In genomic region chr2:7508220-7508943, GRCh38 we compare ENCODE assay signal across 23 cellular contexts.
A peak's percentile ranks its signal among the peaks of the same experiment; 100 is the strongest.
DNase-seq lines count a peak whose midpoint lies in the region; ATAC-seq, FAIRE-seq and TF ChIP-seq lines count a peak whose summit lies in the region.
"Had no signal": no experiment of that assay in that cellular context is flagged by ENCODE, and none has a peak within 500 bp of the region (broad histone marks: within the 10 kb centered on the region; RNA-seq: fewer than 3 reads in every experiment).

No MANE protein-coding gene starts in this region.

- DNase-seq in GM04503 (ENCODE audit: low read depth) (peak; percentile 4), NCI-H1417 treated with DMSO at 0.1 percent for 48 hours (lab: John Stamatoyannopoulos, UW) (peak; percentile 74), NCI-H2227 (lab: John Stamatoyannopoulos, UW; ENCODE audit: unreplicated experiment) (peak; percentile 75), adipocyte (ENCODE audit: low read depth) (peak; percentile 29), GM12891 (ENCODE audit: insufficient read length, low spot score) (no peak)
- no peak for DNase-seq in NK-92 treated with Interleukin-12 subunit alpha and Interleukin-12 subunit beta, amount 100 ng/mL, for 24 hours (lab: John Stamatoyannopoulos, UW)
- DNase-seq: activated B cell treated with CpG ODN at 0.5 μM for 24 hours; activated CD4-positive, alpha-beta T cell treated with anti-CD3 and anti-CD28 coated beads, Interleukin-2, amount 50 U/mL, for 48 hours; amniotic stem cell; Kasumi-1; NCI-H1694; retina; stimulated activated CD4-positive, alpha-beta T cell treated with anti-CD3 and anti-CD28 coated beads, Interleukin-4, amount 100 ng/mL, for 4 hours; T-helper 9 cell had no signal

- H3K27me3 ChIP-seq in adipocyte (replicated peaks; ENCODE audit: control insufficient read depth, insufficient read depth, low read length) = no peaks in the 10 kb centered on the region
- H3K27me3 ChIP-seq: hepatocyte had no signal

- TF ChIP-seq POLR2A in GM12891 (IDR thresholded peaks at IDR 0.05; ENCODE audit: low read depth, low read length) = no peak

- no peaks in the 10 kb centered on the region for H3K4me1 ChIP-seq in adipocyte (ENCODE audit: control insufficient read depth, insufficient read depth, low read length)

- ATAC-seq in HG02981 (IDR thresholded peaks at IDR 0.05; ENCODE audit: unreplicated experiment) (no peak), HG03175 (IDR thresholded peaks at IDR 0.05; ENCODE audit: unreplicated experiment) (no peak)
- ATAC-seq: HCT116 had no signal

- H3K4me3 ChIP-seq in adipocyte (ENCODE audit: low read length) = no peak overlapping the region
- H3K4me3 ChIP-seq: hepatocyte, lung had no signal

- H3K9me3 ChIP-seq in adipocyte (ENCODE audit: control insufficient read depth, low read length) = no peaks in the 10 kb centered on the region
- H3K9me3 ChIP-seq: neutrophil had no signal

- no peak for FAIRE-seq in GM12891 (lab: Jason Lieb, UNC)
- FAIRE-seq: bronchial epithelial cell, endometrium, keratinocyte had no signal

- no peak overlapping the region for H3K9ac ChIP-seq in adipocyte (ENCODE audit: low read length)

- H3K36me3 ChIP-seq in adipocyte (ENCODE audit: control insufficient read depth, insufficient read depth, low read length, severe bottlenecking) = no peaks in the 10 kb centered on the region
- H3K36me3 ChIP-seq: neutrophil had no signal

TF ChIP-seq in GM12891, 5 proteins besides CTCF, POLR2A, EP300 and RAD21:
- TF ChIP-seq POLR2AphosphoS5 (IDR thresholded peaks at IDR 0.05; ENCODE audit: low read depth, low read length) = no peak
- no peak for TF ChIP-seq PAX5 (IDR thresholded peaks at IDR 0.05; ENCODE audit: insufficient read depth, low read length, severe bottlenecking)
- no peak for TF ChIP-seq POU2F2 (IDR thresholded peaks at IDR 0.05; ENCODE audit: low read depth, low read length)
- TF ChIP-seq TAF1 (IDR thresholded peaks at IDR 0.05; ENCODE audit: low read depth, low read length) = no peak
- no peak for TF ChIP-seq SPI1 (IDR thresholded peaks at IDR 0.05; ENCODE audit: low read depth, low read length)

Comparison
In these comparisons a context has a peak if more than half of its experiments do, and no peak if none do; other contexts are left out.
1. DNase-seq: peak in GM04503 (single experiment), NCI-H1417 treated with DMSO at 0.1 percent for 48 hours (single experiment), NCI-H2227 (single experiment) and adipocyte (single experiment); none in GM12891 (single experiment) and NK-92 treated with Interleukin-12 subunit alpha and Interleukin-12 subunit beta, amount 100 ng/mL, for 24 hours (single experiment).